7 cellular contexts compared by ENCODE assay signal in the genomic region with DNA sequence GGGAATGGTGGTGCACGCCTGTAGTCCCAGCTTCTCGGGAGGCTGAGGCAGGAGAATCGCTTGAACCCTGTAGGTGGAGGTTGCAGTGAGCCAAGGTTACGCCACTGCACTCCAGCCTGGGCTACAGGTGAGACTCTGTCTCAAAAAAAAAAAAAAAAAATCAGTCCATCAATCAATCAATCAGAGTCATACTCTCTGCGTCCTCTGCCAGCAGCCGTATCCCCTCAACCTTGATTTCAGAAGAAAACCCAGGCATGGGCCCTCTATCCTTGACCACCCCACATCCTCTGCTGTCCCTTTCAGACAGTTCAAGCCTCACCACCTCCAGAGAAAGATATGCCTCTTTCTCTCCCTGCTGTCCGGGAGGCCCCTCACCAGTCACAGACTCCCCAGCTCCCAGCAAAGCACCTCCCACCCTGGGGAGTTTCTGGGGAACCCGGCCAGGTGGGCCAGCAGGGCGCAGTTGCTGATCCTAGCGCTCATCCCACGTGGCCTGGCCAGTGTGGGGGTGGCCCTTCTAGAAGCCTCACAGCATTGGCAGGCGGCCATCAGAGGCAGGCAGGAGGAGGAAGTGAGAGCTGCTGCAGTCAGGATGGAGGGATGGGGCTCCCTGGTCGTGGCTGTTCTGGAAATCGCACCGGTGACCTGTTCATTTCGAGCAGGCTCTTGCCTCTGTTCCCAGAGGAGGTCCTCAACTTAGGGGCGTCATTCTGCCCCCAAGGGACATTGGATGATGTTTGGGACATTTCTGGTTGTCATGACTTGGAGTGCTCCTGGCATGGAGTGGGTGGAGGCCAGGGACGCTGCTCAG. TPM values are rescaled to one million over a fixed set of nuclear protein-coding genes. Genes with fewer than 3 reads are reported as not detected.
A peak's percentile ranks its signal among the peaks of the same experiment; 100 is the strongest.
DNase-seq lines count a peak whose midpoint lies in the region; FAIRE-seq and TF ChIP-seq lines count a peak whose summit lies in the region.
"Had no signal": no experiment of that assay in that cellular context is flagged by ENCODE, and none has a peak within 500 bp of the region (broad histone marks: within the 10 kb centered on the region; RNA-seq: fewer than 3 reads in every experiment).

No MANE protein-coding gene starts in this region.

- CTCF ChIA-PET in PC-9 (lab: Charles Lee): no interaction called here

- peaks cover 5% of the 10 kb centered on the region; the same call in 1 of the 2 replicates for H3F3A ChIP-seq in PC-9 (ENCODE audit: insufficient read depth, low read depth)

- no peak for FAIRE-seq in kidney (lab: Jason Lieb, UNC)
- FAIRE-seq: endometrium had no signal

- no peak overlapping the region for H3K4me2 ChIP-seq in PC-9

- TF ChIP-seq CTCF in kidney (IDR thresholded peaks at IDR 0.05; ENCODE audit: borderline replicate concordance, extremely low read depth, insufficient read depth) (no peak), PC-9 (conservative IDR thresholded peaks at IDR 0.05) (no peak)

- no peaks in the 10 kb centered on the region for H3K27me3 ChIP-seq in PC-9 (ENCODE audit: insufficient read depth, low read depth)

- H4K20me1 ChIP-seq in PC-9 (ENCODE audit: insufficient read depth): peaks cover 5% of the 10 kb centered on the region

- H3K9me3 ChIP-seq in kidney (ENCODE audit: control insufficient read depth in 1 of 2, low read length in 2 of 2) (no peaks in the 10 kb centered on the region), PC-9 (ENCODE audit: insufficient read depth, low read depth) (no peaks in the 10 kb centered on the region)

- no peaks in the 10 kb centered on the region for H3K9me2 ChIP-seq in PC-9 (ENCODE audit: insufficient read depth)

- H2AFZ ChIP-seq in PC-9: no peak overlapping the region

- H3K36me3 ChIP-seq in kidney (ENCODE audit: control insufficient read depth in 1 of 2, insufficient read depth in 2 of 2, low read length in 2 of 2) (peaks cover 0 to 1% of the 10 kb centered on the region in 2 donors), PC-9 (ENCODE audit: low read depth) (0 out of 2 replicates have a peak, but pooled peaks cover 2% of the 10 kb centered on the region)

- peak overlapping the region in 1 of 2 donors; percentile 85 for H3K27ac ChIP-seq in kidney (ENCODE audit: low read depth in 2 of 2, low read length in 2 of 2)
- no peak overlapping the region for H3K27ac ChIP-seq in PC-9

- H3K4me3 ChIP-seq in kidney (ENCODE audit: low read length in 2 of 2) (no peak overlapping the region), PC-9 (no peak overlapping the region)

- DNase-seq in NCI-H2107 treated with DMSO at 0.1 percent for 48 hours (lab: John Stamatoyannopoulos, UW; ENCODE audit: unreplicated experiment) (peak; percentile 46), NCI-H2107 (lab: John Stamatoyannopoulos, UW) (no peak), UCSD-AML1 (lab: John Stamatoyannopoulos, UW; ENCODE audit: unreplicated experiment) (peak; percentile 83), kidney (peak; percentile 94), ecto neural progenitor cell (ENCODE audit: low spot score) (no peak), PC-9 (no peak)

- POLR2A ChIA-PET in PC-9 (lab: Charles Lee; ENCODE audit: unreplicated experiment): no interaction called here

- intact Hi-C loops in kidney (cut with DNase I) (no loop called here), PC-9 (cut with micrococcal nuclease; ENCODE audit: unreplicated experiment) (no loop called here)

- peaks cover 19% of the 10 kb centered on the region for H3K79me2 ChIP-seq in PC-9 (ENCODE audit: low read depth)

- H3K4me1 ChIP-seq in kidney (ENCODE audit: control insufficient read depth in 1 of 2, insufficient read depth in 1 of 2, low read depth in 1 of 2, low read length in 2 of 2): peaks cover 0 to 6% of the 10 kb centered on the region in 2 donors
- no peaks in the 10 kb centered on the region for H3K4me1 ChIP-seq in PC-9 (replicated peaks; ENCODE audit: insufficient read depth)

- no TSS peak for BruUV-seq in PC-9 (replicated peaks; lab: Mats Ljungman, UMichigan)

- no peak overlapping the region for H3K9ac ChIP-seq in kidney (ENCODE audit: low read length in 2 of 2)

RNA-seq across cellular contexts. Expression of a gene that starts 10.2 kb away (rescaled TPM):
- total RNA-seq in kidney: 5.0 TPM
- 0.37 TPM for polyA plus RNA-seq in kidney (ENCODE audit: insufficient read depth, low read depth, low replicate concordance)
- 1.1 and 1.4 TPM in 2 replicates for total RNA-seq in PC-9 (2021)

RNA-seq across cellular contexts. Expression of a gene that starts 15.6 kb away (rescaled TPM):
- 2.1 TPM for total RNA-seq in kidney
- not detected for polyA plus RNA-seq in kidney (ENCODE audit: insufficient read depth, low read depth, low replicate concordance)
- not detected in 2 replicates for total RNA-seq in PC-9 (2021)

RNA-seq across cellular contexts. Expression of a gene that starts 17.3 kb away (rescaled TPM):
- total RNA-seq in kidney (1.0 TPM), PC-9 (2021) (6.9 and 8.1 TPM in 2 replicates)
- polyA plus RNA-seq in kidney (ENCODE audit: insufficient read depth, low read depth, low replicate concordance): 0.60 TPM

RNA-seq across cellular contexts. Expression of a gene that starts 29.8 kb away (rescaled TPM):
- 64.1 TPM for total RNA-seq in kidney
- polyA plus RNA-seq in kidney (ENCODE audit: insufficient read depth, low read depth, low replicate concordance): 25.7 TPM
- 73.5 and 83.0 TPM in 2 replicates for total RNA-seq in PC-9 (2021)

RNA-seq across cellular contexts. Expression of a gene that starts 30.3 kb away (rescaled TPM):
- 59.7 TPM for total RNA-seq in kidney
- 156 TPM for polyA plus RNA-seq in kidney (ENCODE audit: insufficient read depth, low read depth, low replicate concordance)
- 38.6 and 45.9 TPM in 2 replicates for total RNA-seq in PC-9 (2021)

Comparison
In these comparisons a context has a peak if more than half of its experiments do, and no peak if none do; other contexts are left out.
1. DNase-seq: peak in NCI-H2107 treated with DMSO at 0.1 percent for 48 hours (single experiment), UCSD-AML1 (single experiment) and kidney (single experiment); none in NCI-H2107 (single experiment), ecto neural progenitor cell (single experiment) and PC-9 (0 of 2).